11 cellular contexts compared by ENCODE assay signal in the genomic region with DNA sequence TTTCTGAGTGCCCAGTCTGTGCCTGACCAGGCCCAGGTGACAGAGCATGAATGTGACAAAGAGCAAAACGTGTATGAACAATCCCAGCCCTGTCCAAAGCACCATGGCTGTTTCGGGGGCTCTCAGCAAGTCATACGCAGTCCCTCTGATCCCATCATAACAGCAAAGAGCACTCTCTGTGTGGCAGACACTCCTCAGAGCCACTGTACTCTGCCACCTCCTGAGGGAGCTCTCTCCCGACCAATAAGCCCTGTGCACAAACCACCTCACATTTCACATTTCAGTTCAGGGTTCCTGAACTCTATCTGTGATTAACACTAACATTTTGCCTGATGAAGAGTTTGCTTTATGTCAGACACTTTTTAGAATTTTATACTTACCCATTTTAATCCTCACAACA. TPM values are rescaled to one million over a fixed set of nuclear protein-coding genes. Genes with fewer than 3 reads are reported as not detected.
DNase-seq lines count a peak whose midpoint lies in the region; ATAC-seq and TF ChIP-seq lines count a peak whose summit lies in the region.
"Had no signal": no experiment of that assay in that cellular context is flagged by ENCODE, and none has a peak within 500 bp of the region (broad histone marks: within the 10 kb centered on the region; RNA-seq: fewer than 3 reads in every experiment).

No MANE protein-coding gene starts in this region.

- ATAC-seq in activated CD8-positive, alpha-beta memory T cell treated with anti-CD3 and anti-CD28 coated beads, Interleukin-2, amount 10 ng/mL, durations not matched to agents 7 days and 5 days = peak; percentile 65
- ATAC-seq in central memory CD8-positive, alpha-beta T cell (replicated peaks; ENCODE audit: extremely low read depth, poor library complexity, severe bottlenecking) = no peak

- H3K18ac ChIP-seq in mesendoderm (ENCODE audit: low read length) = no peak overlapping the region

- H3K27me3 ChIP-seq in osteoblast (ENCODE audit: insufficient read depth, low read length) (no peaks in the 10 kb centered on the region), mesendoderm (ENCODE audit: insufficient read depth, low read length, poor library complexity) (no peaks in the 10 kb centered on the region)

- peaks cover 83% of the 10 kb centered on the region for H4K20me1 ChIP-seq in osteoblast (ENCODE audit: insufficient read depth, low read length)

- H3K36me3 ChIP-seq in osteoblast (ENCODE audit: insufficient read depth, low read length) (no peaks in the 10 kb centered on the region), mesendoderm (ENCODE audit: control insufficient read depth, insufficient read depth, low read length) (no peaks in the 10 kb centered on the region)

- no peak overlapping the region for H3K27ac Mint-ChIP-seq in activated CD8-positive, alpha-beta memory T cell treated with anti-CD3 and anti-CD28 coated beads, Interleukin-2, amount 10 ng/mL, durations not matched to agents 7 days and 5 days
- H3K27ac Mint-ChIP-seq in central memory CD8-positive, alpha-beta T cell (ENCODE audit: low read depth) = peak overlapping the region; percentile 78

- H3K27ac ChIP-seq in osteoblast (ENCODE audit: low read depth, low read length) = no peak overlapping the region
- H3K27ac ChIP-seq in mesendoderm (ENCODE audit: low read depth, low read length) = no peak overlapping the region

- H3K36me3 Mint-ChIP-seq in activated CD8-positive, alpha-beta memory T cell treated with anti-CD3 and anti-CD28 coated beads, Interleukin-2, amount 10 ng/mL, durations not matched to agents 7 days and 5 days = peaks cover 2% of the 10 kb centered on the region
- peaks cover 16% of the 10 kb centered on the region for H3K36me3 Mint-ChIP-seq in central memory CD8-positive, alpha-beta T cell (ENCODE audit: insufficient read depth)

- no peaks in the 10 kb centered on the region for H3K9me3 Mint-ChIP-seq in activated CD8-positive, alpha-beta memory T cell treated with anti-CD3 and anti-CD28 coated beads, Interleukin-2, amount 10 ng/mL, durations not matched to agents 7 days and 5 days (ENCODE audit: low read depth)
- H3K9me3 Mint-ChIP-seq in central memory CD8-positive, alpha-beta T cell = no peaks in the 10 kb centered on the region

- H3K56ac ChIP-seq in mesendoderm (ENCODE audit: low read length) = no peak overlapping the region

- H4K5ac ChIP-seq in mesendoderm (ENCODE audit: low read length) = no peak overlapping the region

- no peak for TF ChIP-seq CTCF in osteoblast (IDR thresholded peaks at IDR 0.05; ENCODE audit: extremely low read depth, low read depth, low read length)

- H3K9me3 ChIP-seq in osteoblast (ENCODE audit: low read depth, low read length) = no peaks in the 10 kb centered on the region

- H3K27me3 Mint-ChIP-seq in activated CD8-positive, alpha-beta memory T cell treated with anti-CD3 and anti-CD28 coated beads, Interleukin-2, amount 10 ng/mL, durations not matched to agents 7 days and 5 days = no peaks in the 10 kb centered on the region
- H3K27me3 Mint-ChIP-seq in central memory CD8-positive, alpha-beta T cell = no peaks in the 10 kb centered on the region

- no peak overlapping the region for H2BK120ac ChIP-seq in mesendoderm (ENCODE audit: low read depth, low read length)

- H3K4me1 ChIP-seq in osteoblast (ENCODE audit: insufficient read depth, low read length) (peaks cover 4% of the 10 kb centered on the region), mesendoderm (ENCODE audit: control insufficient read depth, low read depth, low read length) (peaks cover 4% of the 10 kb centered on the region)

- no peak overlapping the region for H2BK5ac ChIP-seq in mesendoderm (ENCODE audit: low read length)

- peaks cover 81% of the 10 kb centered on the region for H3K79me2 ChIP-seq in osteoblast (ENCODE audit: insufficient read depth, low read length)
- peaks cover 78% of the 10 kb centered on the region for H3K79me2 ChIP-seq in mesendoderm (ENCODE audit: control insufficient read depth, insufficient read depth, low read length)

- no CpG with 5 or more reads among the region's 4 CpGs for WGBS in mesendoderm (ENCODE audit: extremely low coverage, insufficient coverage, low lambda C conversion rate)

- H2BK15ac ChIP-seq in mesendoderm (replicated peaks; ENCODE audit: low read depth) = no peak overlapping the region

- no peak overlapping the region for H2AFZ ChIP-seq in osteoblast (ENCODE audit: low read length)

- no peak overlapping the region for H3K23ac ChIP-seq in mesendoderm (ENCODE audit: low read length)

- no peak overlapping the region for H3K4me2 ChIP-seq in osteoblast (ENCODE audit: insufficient read depth, low read length)
- H3K4me2 ChIP-seq in mesendoderm (ENCODE audit: low read length) = no peak overlapping the region

- H2AK5ac ChIP-seq in mesendoderm (ENCODE audit: low read length) = no peak overlapping the region

- H3K9ac ChIP-seq in mesendoderm (ENCODE audit: low read length) = no peak overlapping the region

- no peak overlapping the region for H4K8ac ChIP-seq in mesendoderm (ENCODE audit: low read depth, low read length)

- peaks cover 48% of the 10 kb centered on the region for H3K79me1 ChIP-seq in mesendoderm (ENCODE audit: low read length)

- H3K4me3 ChIP-seq in osteoblast (ENCODE audit: insufficient read depth, low read length) (no peak overlapping the region), mesendoderm (ENCODE audit: low read length) (no peak overlapping the region)

- no peak for DNase-seq in activated CD8-positive, alpha-beta memory T cell treated with anti-CD3 and anti-CD28 coated beads, Interleukin-2, amount 10 ng/mL, durations not matched to agents 7 days and 5 days
- DNase-seq in activated CD8-positive, alpha-beta memory T cell treated with anti-CD3 and anti-CD28 coated beads for 24 hours = no peak
- DNase-seq in HT-29 (ENCODE audit: low spot score) (peak; percentile 38), osteoblast (ENCODE audit: insufficient read length, low spot score, missing footprints) (peak; percentile 43), mesendoderm (no peak)
- no peak for DNase-seq in central memory CD8-positive, alpha-beta T cell (ENCODE audit: low spot score in 2 of 2)
- no peak for DNase-seq in stimulated activated CD4-positive, alpha-beta T cell treated with anti-CD3 and anti-CD28 coated beads, Interleukin-2, amount 100 ng/mL, for 24 hours
- no peak for DNase-seq in activated CD8-positive, alpha-beta memory T cell treated with anti-CD3 and anti-CD28 coated beads, Interleukin-2, amount 50 U/mL, for 4 hours
- DNase-seq: NCI-H524 treated with DMSO at 0.1 percent for 48 hours had no signal

- CTCF ChIA-PET in activated CD8-positive, alpha-beta memory T cell treated with anti-CD3 and anti-CD28 coated beads, Interleukin-2, amount 10 ng/mL, durations not matched to agents 7 days and 5 days (lab: Charles Lee) = interaction anchor here (0.7 to 2.3 kb wide), 2 partner anchors 18 to 29 kb away, joined by 3 to 11 read pairs; a partner anchor contains a TSS

- H3K4me1 Mint-ChIP-seq in activated CD8-positive, alpha-beta memory T cell treated with anti-CD3 and anti-CD28 coated beads, Interleukin-2, amount 10 ng/mL, durations not matched to agents 7 days and 5 days = peaks cover 56% of the 10 kb centered on the region
- H3K4me1 Mint-ChIP-seq in central memory CD8-positive, alpha-beta T cell = peaks cover 68% of the 10 kb centered on the region

- H3K4me3 Mint-ChIP-seq in activated CD8-positive, alpha-beta memory T cell treated with anti-CD3 and anti-CD28 coated beads, Interleukin-2, amount 10 ng/mL, durations not matched to agents 7 days and 5 days = no peak overlapping the region
- no peak overlapping the region for H3K4me3 Mint-ChIP-seq in central memory CD8-positive, alpha-beta T cell

- no peak overlapping the region for H3K4ac ChIP-seq in mesendoderm (ENCODE audit: low read depth, low read length)

RNA-seq across cellular contexts. Expression of a gene that starts 6.6 kb away (rescaled TPM):
- total RNA-seq in activated CD8-positive, alpha-beta memory T cell treated with anti-CD3 and anti-CD28 coated beads, Interleukin-2, amount 10 ng/mL, durations not matched to agents 7 days and 5 days = 10 to 100 TPM; 27.8 TPM
- total RNA-seq in HT-29 (2014; rRNA removed; shearing (Covaris generic)) = 105 and 114 TPM in 2 replicates
- total RNA-seq in osteoblast = 40.7 and 43.4 TPM in 2 replicates
- polyA plus RNA-seq in mesendoderm (2013, experiment 1 of 2) = 33.9 TPM
- 32.7 TPM for polyA plus RNA-seq in mesendoderm (2013, experiment 2 of 2)

RNA-seq across cellular contexts. Expression of a gene that starts 15.5 kb away (rescaled TPM):
- total RNA-seq in activated CD8-positive, alpha-beta memory T cell treated with anti-CD3 and anti-CD28 coated beads, Interleukin-2, amount 10 ng/mL, durations not matched to agents 7 days and 5 days = not detected
- total RNA-seq in HT-29 (2014; rRNA removed; shearing (Covaris generic)) = not detected in 2 replicates
- total RNA-seq in osteoblast = not detected in 2 replicates
- polyA plus RNA-seq in mesendoderm (2013, experiment 1 of 2) = not detected
- not detected for polyA plus RNA-seq in mesendoderm (2013, experiment 2 of 2)
- total RNA-seq: LHCN-M2, urinary bladder had no signal

RNA-seq across cellular contexts. Expression of a gene that starts 28.8 kb away (rescaled TPM):
- 10 to 100 TPM; 19.8 to 21.4 TPM for total RNA-seq in activated CD8-positive, alpha-beta memory T cell treated with anti-CD3 and anti-CD28 coated beads, Interleukin-2, amount 10 ng/mL, durations not matched to agents 7 days and 5 days
- total RNA-seq in HT-29 (2014; rRNA removed; shearing (Covaris generic)) = 18.1 and 23.4 TPM in 2 replicates
- total RNA-seq in osteoblast = 19.4 and 22.1 TPM in 2 replicates
- polyA plus RNA-seq in mesendoderm (2013, experiment 1 of 2) = 10.7 TPM
- polyA plus RNA-seq in mesendoderm (2013, experiment 2 of 2) = 10.3 TPM

RNA-seq across cellular contexts. Expression of a gene that starts 34.5 kb away (rescaled TPM):
- total RNA-seq in activated CD8-positive, alpha-beta memory T cell treated with anti-CD3 and anti-CD28 coated beads, Interleukin-2, amount 10 ng/mL, durations not matched to agents 7 days and 5 days = not detected
- not detected in 2 replicates for total RNA-seq in HT-29 (2014; rRNA removed; shearing (Covaris generic))
- not detected in 2 replicates for total RNA-seq in osteoblast
- 0.04 TPM for polyA plus RNA-seq in mesendoderm (2013, experiment 1 of 2)
- polyA plus RNA-seq in mesendoderm (2013, experiment 2 of 2) = 0.06 TPM
- total RNA-seq: LHCN-M2, urinary bladder had no signal
- polyA plus RNA-seq: urinary bladder had no signal

Comparison
In these comparisons a context has a peak if more than half of its experiments do, and no peak if none do; other contexts are left out.
1. DNase-seq: peak in HT-29 (single experiment) and osteoblast (single experiment); none in activated CD8-positive, alpha-beta memory T cell treated with anti-CD3 and anti-CD28 coated beads, Interleukin-2, amount 10 ng/mL, durations not matched to agents 7 days and 5 days (single experiment), activated CD8-positive, alpha-beta memory T cell treated with anti-CD3 and anti-CD28 coated beads for 24 hours (single experiment), central memory CD8-positive, alpha-beta T cell (0 of 2), stimulated activated CD4-positive, alpha-beta T cell treated with anti-CD3 and anti-CD28 coated beads, Interleukin-2, amount 100 ng/mL, for 24 hours (0 of 2), mesendoderm (single experiment) and activated CD8-positive, alpha-beta memory T cell treated with anti-CD3 and anti-CD28 coated beads, Interleukin-2, amount 50 U/mL, for 4 hours (single experiment).